Comparison of ENCODE assay signal across 21 cellular contexts in genomic region chr4:126738926-126739325, GRCh38.
"Had no signal": no experiment of that assay in that cellular context is flagged by ENCODE, and none has a peak within 500 bp of the region (broad histone marks: within the 10 kb centered on the region; RNA-seq: fewer than 3 reads in every experiment).

No MANE protein-coding gene starts in this region.

- H3K27me3 ChIP-seq: esophagus squamous epithelium, gastroesophageal sphincter, heart left ventricle, right atrium auricular region, tibial nerve, uterus had no signal

- H3K4me1 ChIP-seq: esophagus squamous epithelium, heart left ventricle, prostate gland, right atrium auricular region, tibial nerve, uterus had no signal

- H3K4me3 ChIP-seq: esophagus squamous epithelium, gastroesophageal sphincter, heart left ventricle, mucosa of descending colon, prostate gland, right atrium auricular region, tibial nerve, uterus had no signal

- H3K9me3 ChIP-seq: esophagus squamous epithelium, gastroesophageal sphincter, mucosa of descending colon, prostate gland, right atrium auricular region, tibial nerve, uterus had no signal

- DNase-seq: activated CD4-positive, alpha-beta T cell treated with anti-CD3 and anti-CD28 coated beads for 1 hour; activated CD4-positive, alpha-beta T cell treated with anti-CD3 and anti-CD28 coated beads, Interleukin-2, amount 50 U/mL, for 4 hours; activated naive CD4-positive, alpha-beta T cell treated with Interleukin-2 at 50 U/mL for 16 hours; activated naive CD8-positive, alpha-beta T cell treated with anti-CD3 and anti-CD28 coated beads, Interleukin-2, amount 10 ng/mL, durations not matched to agents 7 days and 5 days; anterior cingulate cortex; effector CD8-positive, alpha-beta T cell; esophagus squamous epithelium; heart left ventricle; left ventricle myocardium superior; mucosa of descending colon; naive B cell; stimulated activated naive CD8-positive, alpha-beta T cell treated with anti-CD3 and anti-CD28 coated beads, Interleukin-15, Interleukin-2, amounts not matched to agents 100 U/mL and 50 U/mL, for 24 hours; T-helper 17 cell; uterus; WERI-Rb-1 had no signal

- ATAC-seq: activated T-helper 17 cell treated with anti-CD3 and anti-CD28 coated beads, Interleukin-2, amount 50 U/mL, for 72 hours; gastroesophageal sphincter; heart left ventricle; left ventricle myocardium superior; mucosa of descending colon; stimulated activated naive CD8-positive, alpha-beta T cell treated with anti-CD3 and anti-CD28 coated beads, Interleukin-15, Interleukin-2, amounts not matched to agents 100 U/mL and 50 U/mL, for 24 hours; T-helper 17 cell had no signal

- H3K36me3 ChIP-seq: esophagus squamous epithelium, gastroesophageal sphincter, heart left ventricle, prostate gland, right atrium auricular region, tibial nerve, uterus, WERI-Rb-1 had no signal

- FAIRE-seq: endothelial cell of umbilical vein had no signal

- H3K27ac ChIP-seq: esophagus squamous epithelium, gastroesophageal sphincter, heart left ventricle, prostate gland, right atrium auricular region, tibial nerve, uterus, WERI-Rb-1 had no signal
